Comparison of ENCODE assay signal across 8 cellular contexts in the genomic region with DNA sequence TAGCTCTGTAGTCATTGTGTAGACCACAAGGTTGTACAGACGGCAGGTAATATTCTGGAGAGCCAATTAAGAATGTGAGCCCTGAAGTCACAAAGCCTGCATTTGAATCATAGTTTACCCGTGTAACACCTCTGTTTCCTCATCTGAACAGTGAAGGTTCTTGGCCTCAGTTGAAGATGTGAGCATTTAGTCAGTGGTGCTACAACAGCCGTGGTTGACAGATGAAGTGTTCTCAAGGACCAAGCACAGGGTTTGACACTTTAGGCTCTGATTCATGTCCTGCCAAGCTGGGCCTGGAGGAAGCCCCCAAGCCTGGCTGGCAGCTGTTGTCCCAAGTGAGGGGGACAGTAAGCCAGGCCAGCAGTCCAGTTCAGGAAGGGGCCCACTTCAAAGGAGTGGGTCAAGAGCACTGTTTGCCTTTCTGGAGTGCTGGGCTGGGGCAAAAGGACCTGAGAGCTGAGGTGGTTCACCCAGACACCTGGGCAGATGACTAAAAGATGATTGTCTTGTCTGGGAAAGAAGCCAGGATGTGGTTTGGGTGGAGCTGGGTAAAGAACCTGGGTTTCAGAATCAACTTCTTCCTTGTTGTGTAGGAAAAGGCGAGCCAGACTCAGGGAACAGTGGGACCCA. TPM values are rescaled to one million over a fixed set of nuclear protein-coding genes. Genes with fewer than 3 reads are reported as not detected.
DNase-seq lines count a peak whose midpoint lies in the region; ATAC-seq and TF ChIP-seq lines count a peak whose summit lies in the region.

No MANE protein-coding gene starts in this region.

- H3K27ac ChIP-seq in CD8-positive, alpha-beta T cell (ENCODE audit: low read depth, low read length), result peak overlapping the region; percentile 11
- H3K27ac ChIP-seq in lung (ENCODE audit: low read depth in 1 of 2, low read length in 1 of 2) (peak overlapping the region in 1 of 2 donors; percentile 85), brain microvascular endothelial cell (no peak overlapping the region)

- H3K9me3 Mint-ChIP-seq in CD8-positive, alpha-beta T cell, result no peaks in the 10 kb centered on the region
- no peaks in the 10 kb centered on the region for H3K9me3 Mint-ChIP-seq in activated T-helper 17 cell treated with anti-CD3 and anti-CD28 coated beads, Interleukin-2, amount 50 U/mL, for 72 hours

- peaks cover 36% of the 10 kb centered on the region for H3K4me1 Mint-ChIP-seq in CD8-positive, alpha-beta T cell (ENCODE audit: low read depth)
- peaks cover 25% of the 10 kb centered on the region for H3K4me1 Mint-ChIP-seq in activated T-helper 17 cell treated with anti-CD3 and anti-CD28 coated beads, Interleukin-2, amount 50 U/mL, for 72 hours

- intact Hi-C loops in CD8-positive, alpha-beta T cell (cut with DNase I, micrococcal nuclease), result no loop called here

- peak overlapping the region; percentile 16 for H3K4me3 ChIP-seq in CD8-positive, alpha-beta T cell (ENCODE audit: low read depth, low read length)
- H3K4me3 ChIP-seq in lung, result peak overlapping the region; percentile 13
- no peak overlapping the region for H3K4me3 ChIP-seq in brain microvascular endothelial cell (ENCODE audit: low read depth, low read length)

- no peaks in the 10 kb centered on the region for H3K9me3 ChIP-seq in CD8-positive, alpha-beta T cell (ENCODE audit: low read length)
- H3K9me3 ChIP-seq in lung (ENCODE audit: control insufficient read depth in 2 of 2, insufficient read depth in 1 of 2, low read length in 1 of 2), result no peaks in the 10 kb centered on the region

- 63 to 68% methylated on average over 4 of the region's 4 CpGs for WGBS in lung, 2 donors

- H3K36me3 ChIP-seq in CD8-positive, alpha-beta T cell (ENCODE audit: insufficient read depth, low read length), result no peaks in the 10 kb centered on the region
- peaks cover 17 to 18% of the 10 kb centered on the region in 2 donors for H3K36me3 ChIP-seq in lung (ENCODE audit: control insufficient read depth in 2 of 2, insufficient read depth in 2 of 2, low read length in 2 of 2)
- H3K36me3 ChIP-seq in brain microvascular endothelial cell (replicated peaks), result no peaks in the 10 kb centered on the region

- TF ChIP-seq CTCF in CD8-positive, alpha-beta T cell (IDR thresholded peaks at IDR 0.05), result no peak
- no peak for TF ChIP-seq CTCF in lung (IDR thresholded peaks at IDR 0.05; ENCODE audit: control extremely low read depth, extremely low read depth)
- TF ChIP-seq CTCF in brain microvascular endothelial cell (IDR thresholded peaks at IDR 0.05; ENCODE audit: low read depth, low read length, missing control alignments), result no peak
- no peak for TF ChIP-seq CTCF in GM20000 (IDR thresholded peaks at IDR 0.05; ENCODE audit: extremely low read depth, missing control alignments)

- POLR2A ChIA-PET in CD8-positive, alpha-beta T cell (lab: Charles Lee), result interaction anchor here (1.0 to 2.0 kb wide), 2 partner anchors 9 to 28 kb away, joined by 3 to 6 read pairs; no protein-coding TSS in a partner anchor

- H3K36me3 Mint-ChIP-seq in CD8-positive, alpha-beta T cell, result peaks cover 5% of the 10 kb centered on the region
- peaks cover 48% of the 10 kb centered on the region for H3K36me3 Mint-ChIP-seq in activated T-helper 17 cell treated with anti-CD3 and anti-CD28 coated beads, Interleukin-2, amount 50 U/mL, for 72 hours (ENCODE audit: low read depth)

- ATAC-seq in CD8-positive, alpha-beta T cell, result peak; percentile 70
- peak; percentile 86 for ATAC-seq in activated T-helper 17 cell treated with anti-CD3 and anti-CD28 coated beads, Interleukin-2, amount 50 U/mL, for 72 hours (replicated peaks)
- peak; percentile 74 for ATAC-seq in lung (ENCODE audit: insufficient read depth, low FRiP score)
- ATAC-seq in HG02798 (IDR thresholded peaks at IDR 0.05; ENCODE audit: poor library complexity, unreplicated experiment), result no peak

- H3K27ac Mint-ChIP-seq in CD8-positive, alpha-beta T cell, result peak overlapping the region; percentile 91
- H3K27ac Mint-ChIP-seq in activated T-helper 17 cell treated with anti-CD3 and anti-CD28 coated beads, Interleukin-2, amount 50 U/mL, for 72 hours, result peak overlapping the region; percentile 82

- no peaks in the 10 kb centered on the region for H3K27me3 ChIP-seq in CD8-positive, alpha-beta T cell (ENCODE audit: insufficient read depth, low read length)
- H3K27me3 ChIP-seq in lung (ENCODE audit: control insufficient read depth, insufficient read depth), result no peaks in the 10 kb centered on the region
- H3K27me3 ChIP-seq in brain microvascular endothelial cell (replicated peaks), result no peaks in the 10 kb centered on the region

- H3K4me1 ChIP-seq in CD8-positive, alpha-beta T cell (ENCODE audit: insufficient read depth, low read length), result peaks cover 30% of the 10 kb centered on the region
- peaks cover 3 to 14% of the 10 kb centered on the region in 2 donors for H3K4me1 ChIP-seq in lung (ENCODE audit: control insufficient read depth in 2 of 2, insufficient read depth in 2 of 2, low read length in 2 of 2)

- peak overlapping the region; percentile 61 for H3K4me3 Mint-ChIP-seq in CD8-positive, alpha-beta T cell
- H3K4me3 Mint-ChIP-seq in activated T-helper 17 cell treated with anti-CD3 and anti-CD28 coated beads, Interleukin-2, amount 50 U/mL, for 72 hours, result peak overlapping the region; percentile 42

- no peaks in the 10 kb centered on the region for H3K27me3 Mint-ChIP-seq in CD8-positive, alpha-beta T cell (ENCODE audit: low read depth)
- no peaks in the 10 kb centered on the region for H3K27me3 Mint-ChIP-seq in activated T-helper 17 cell treated with anti-CD3 and anti-CD28 coated beads, Interleukin-2, amount 50 U/mL, for 72 hours

- peak in 5 of 7 experiments; percentile 15 to 56 (median 31) for DNase-seq in CD8-positive, alpha-beta T cell
- DNase-seq in NCI-H2196 (lab: John Stamatoyannopoulos, UW; ENCODE audit: unreplicated experiment) (peak; percentile 59), lung (ENCODE audit: low spot score) (peak; percentile 64), brain microvascular endothelial cell (no peak), GM20000 (ENCODE audit: low spot score) (no peak), KBM-7 (no peak)

- CTCF ChIA-PET in CD8-positive, alpha-beta T cell (lab: Charles Lee), result no interaction called here

- in situ Hi-C loops in brain microvascular endothelial cell (cut with HindIII; ENCODE audit: low pct_ligation_motif_present, low sequenced_read_pairs), result no loop called here
- in situ Hi-C loops in KBM-7 (cut with MboI; ENCODE audit: low pct_unique_long_range_greater_than_20kb, low sequenced_read_pairs), result no loop called here

RNA-seq across cellular contexts. Expression of gene FAXDC2, which starts 20.7 kb away (rescaled TPM):
- under 1 TPM; 0.28 to 0.38 TPM for total RNA-seq in CD8-positive, alpha-beta T cell
- not detected for total RNA-seq in activated T-helper 17 cell treated with anti-CD3 and anti-CD28 coated beads, Interleukin-2, amount 50 U/mL, for 72 hours
- total RNA-seq in lung, result 10 to 100 TPM; 21.0 to 37.5 TPM
- 10 to 100 TPM; 11.1 to 13.2 TPM for polyA plus RNA-seq in lung

RNA-seq across cellular contexts. Expression of gene CNOT8, which starts 28.7 kb away (rescaled TPM):
- total RNA-seq in CD8-positive, alpha-beta T cell, result 100 to 1,000 TPM; 139 to 145 TPM
- total RNA-seq in activated T-helper 17 cell treated with anti-CD3 and anti-CD28 coated beads, Interleukin-2, amount 50 U/mL, for 72 hours, result 100 to 1,000 TPM in 1 of 2 donors, 10 to 100 TPM in 1; 87.4 to 173 TPM
- total RNA-seq in lung, result 10 to 100 TPM; 62.6 to 87.0 TPM
- polyA plus RNA-seq in lung, result 10 to 100 TPM; 53.9 to 74.9 TPM

Comparison
In these comparisons a context has a peak if more than half of its experiments do, and no peak if none do; other contexts are left out.
1. DNase-seq: peak in CD8-positive, alpha-beta T cell (5 of 7), NCI-H2196 (single experiment) and lung (single experiment); none in brain microvascular endothelial cell (single experiment), GM20000 (single experiment) and KBM-7 (single experiment).
2. RNA of gene FAXDC2, which starts 20.7 kb away (total RNA-seq): 21.0 to 37.5 TPM in lung; 0.28 to 0.38 TPM in CD8-positive, alpha-beta T cell and not detected in activated T-helper 17 cell treated with anti-CD3 and anti-CD28 coated beads, Interleukin-2, amount 50 U/mL, for 72 hours; every median in the first group is over 10 times any median in the second.